In the genomic region with DNA sequence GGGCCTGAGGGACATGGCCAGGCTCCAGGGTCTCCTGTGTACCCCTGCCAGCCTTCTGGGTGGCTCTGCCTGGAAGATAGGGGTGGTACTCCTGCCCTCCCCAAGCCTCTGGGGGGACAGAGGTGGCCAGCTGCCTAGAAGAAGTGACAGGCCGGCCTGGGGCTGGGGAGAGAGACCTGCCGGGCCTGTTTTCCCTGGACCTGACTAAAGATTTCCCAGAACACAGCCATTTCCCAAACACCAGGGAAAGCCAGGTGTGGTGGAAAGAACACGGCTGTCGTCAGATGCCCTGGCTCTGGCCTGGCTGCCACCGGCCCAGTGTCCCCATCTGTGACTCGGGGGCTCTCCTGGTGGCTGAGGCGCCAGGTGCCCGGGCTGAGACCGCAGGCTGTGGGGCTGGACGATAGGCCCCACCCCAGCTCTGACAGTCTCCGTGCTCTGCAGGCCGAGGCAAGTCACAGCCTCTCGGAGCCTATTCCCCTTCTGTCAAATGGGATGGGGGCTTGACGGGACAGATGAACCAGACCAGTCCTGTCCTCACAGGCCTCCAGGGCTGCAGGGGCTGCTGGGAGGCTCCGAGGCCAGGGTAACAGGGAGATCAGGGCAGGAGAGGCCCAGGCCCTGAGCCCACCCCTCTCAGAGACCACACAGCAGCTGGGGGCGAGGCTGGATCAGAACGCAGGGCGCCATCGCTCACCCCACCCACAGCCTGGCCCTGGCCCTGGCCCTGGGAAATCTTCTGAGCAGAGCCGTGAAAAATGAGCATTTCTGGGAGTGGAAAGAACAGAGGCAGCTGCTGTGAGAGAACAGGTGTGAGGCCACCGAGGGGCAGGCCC, we compare ENCODE assay signal across 1 cellular context.
TF ChIP-seq lines count a peak whose summit lies in the region.

No MANE protein-coding gene starts in this region.

TF ChIP-seq in GM23338, 12 proteins besides CTCF, POLR2A, EP300 and RAD21 (continued from another document):
- TF ChIP-seq, protein P1, sequence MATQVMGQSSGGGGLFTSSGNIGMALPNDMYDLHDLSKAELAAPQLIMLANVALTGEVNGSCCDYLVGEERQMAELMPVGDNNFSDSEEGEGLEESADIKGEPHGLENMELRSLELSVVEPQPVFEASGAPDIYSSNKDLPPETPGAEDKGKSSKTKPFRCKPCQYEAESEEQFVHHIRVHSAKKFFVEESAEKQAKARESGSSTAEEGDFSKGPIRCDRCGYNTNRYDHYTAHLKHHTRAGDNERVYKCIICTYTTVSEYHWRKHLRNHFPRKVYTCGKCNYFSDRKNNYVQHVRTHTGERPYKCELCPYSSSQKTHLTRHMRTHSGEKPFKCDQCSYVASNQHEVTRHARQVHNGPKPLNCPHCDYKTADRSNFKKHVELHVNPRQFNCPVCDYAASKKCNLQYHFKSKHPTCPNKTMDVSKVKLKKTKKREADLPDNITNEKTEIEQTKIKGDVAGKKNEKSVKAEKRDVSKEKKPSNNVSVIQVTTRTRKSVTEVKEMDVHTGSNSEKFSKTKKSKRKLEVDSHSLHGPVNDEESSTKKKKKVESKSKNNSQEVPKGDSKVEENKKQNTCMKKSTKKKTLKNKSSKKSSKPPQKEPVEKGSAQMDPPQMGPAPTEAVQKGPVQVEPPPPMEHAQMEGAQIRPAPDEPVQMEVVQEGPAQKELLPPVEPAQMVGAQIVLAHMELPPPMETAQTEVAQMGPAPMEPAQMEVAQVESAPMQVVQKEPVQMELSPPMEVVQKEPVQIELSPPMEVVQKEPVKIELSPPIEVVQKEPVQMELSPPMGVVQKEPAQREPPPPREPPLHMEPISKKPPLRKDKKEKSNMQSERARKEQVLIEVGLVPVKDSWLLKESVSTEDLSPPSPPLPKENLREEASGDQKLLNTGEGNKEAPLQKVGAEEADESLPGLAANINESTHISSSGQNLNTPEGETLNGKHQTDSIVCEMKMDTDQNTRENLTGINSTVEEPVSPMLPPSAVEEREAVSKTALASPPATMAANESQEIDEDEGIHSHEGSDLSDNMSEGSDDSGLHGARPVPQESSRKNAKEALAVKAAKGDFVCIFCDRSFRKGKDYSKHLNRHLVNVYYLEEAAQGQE (IDR thresholded peaks at IDR 0.05; ENCODE audit: unreplicated experiment): no peak
- TF ChIP-seq ZNF331 (CRISPR knock-in tag; IDR thresholded peaks at IDR 0.05; ENCODE audit: low read depth): no peak
- TF ChIP-seq, protein P2, sequence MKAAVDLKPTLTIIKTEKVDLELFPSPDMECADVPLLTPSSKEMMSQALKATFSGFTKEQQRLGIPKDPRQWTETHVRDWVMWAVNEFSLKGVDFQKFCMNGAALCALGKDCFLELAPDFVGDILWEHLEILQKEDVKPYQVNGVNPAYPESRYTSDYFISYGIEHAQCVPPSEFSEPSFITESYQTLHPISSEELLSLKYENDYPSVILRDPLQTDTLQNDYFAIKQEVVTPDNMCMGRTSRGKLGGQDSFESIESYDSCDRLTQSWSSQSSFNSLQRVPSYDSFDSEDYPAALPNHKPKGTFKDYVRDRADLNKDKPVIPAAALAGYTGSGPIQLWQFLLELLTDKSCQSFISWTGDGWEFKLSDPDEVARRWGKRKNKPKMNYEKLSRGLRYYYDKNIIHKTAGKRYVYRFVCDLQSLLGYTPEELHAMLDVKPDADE (IDR thresholded peaks at IDR 0.05): no peak
- TF ChIP-seq POLR2AphosphoS5 (IDR thresholded peaks at IDR 0.05; ENCODE audit: low read depth): no peak
- no peak for TF ChIP-seq EZH2phosphoT487 (IDR thresholded peaks at IDR 0.05; ENCODE audit: unreplicated experiment)
- TF ChIP-seq JUNB (IDR thresholded peaks at IDR 0.05; ENCODE audit: unreplicated experiment): no peak
- TF ChIP-seq, protein P3, sequence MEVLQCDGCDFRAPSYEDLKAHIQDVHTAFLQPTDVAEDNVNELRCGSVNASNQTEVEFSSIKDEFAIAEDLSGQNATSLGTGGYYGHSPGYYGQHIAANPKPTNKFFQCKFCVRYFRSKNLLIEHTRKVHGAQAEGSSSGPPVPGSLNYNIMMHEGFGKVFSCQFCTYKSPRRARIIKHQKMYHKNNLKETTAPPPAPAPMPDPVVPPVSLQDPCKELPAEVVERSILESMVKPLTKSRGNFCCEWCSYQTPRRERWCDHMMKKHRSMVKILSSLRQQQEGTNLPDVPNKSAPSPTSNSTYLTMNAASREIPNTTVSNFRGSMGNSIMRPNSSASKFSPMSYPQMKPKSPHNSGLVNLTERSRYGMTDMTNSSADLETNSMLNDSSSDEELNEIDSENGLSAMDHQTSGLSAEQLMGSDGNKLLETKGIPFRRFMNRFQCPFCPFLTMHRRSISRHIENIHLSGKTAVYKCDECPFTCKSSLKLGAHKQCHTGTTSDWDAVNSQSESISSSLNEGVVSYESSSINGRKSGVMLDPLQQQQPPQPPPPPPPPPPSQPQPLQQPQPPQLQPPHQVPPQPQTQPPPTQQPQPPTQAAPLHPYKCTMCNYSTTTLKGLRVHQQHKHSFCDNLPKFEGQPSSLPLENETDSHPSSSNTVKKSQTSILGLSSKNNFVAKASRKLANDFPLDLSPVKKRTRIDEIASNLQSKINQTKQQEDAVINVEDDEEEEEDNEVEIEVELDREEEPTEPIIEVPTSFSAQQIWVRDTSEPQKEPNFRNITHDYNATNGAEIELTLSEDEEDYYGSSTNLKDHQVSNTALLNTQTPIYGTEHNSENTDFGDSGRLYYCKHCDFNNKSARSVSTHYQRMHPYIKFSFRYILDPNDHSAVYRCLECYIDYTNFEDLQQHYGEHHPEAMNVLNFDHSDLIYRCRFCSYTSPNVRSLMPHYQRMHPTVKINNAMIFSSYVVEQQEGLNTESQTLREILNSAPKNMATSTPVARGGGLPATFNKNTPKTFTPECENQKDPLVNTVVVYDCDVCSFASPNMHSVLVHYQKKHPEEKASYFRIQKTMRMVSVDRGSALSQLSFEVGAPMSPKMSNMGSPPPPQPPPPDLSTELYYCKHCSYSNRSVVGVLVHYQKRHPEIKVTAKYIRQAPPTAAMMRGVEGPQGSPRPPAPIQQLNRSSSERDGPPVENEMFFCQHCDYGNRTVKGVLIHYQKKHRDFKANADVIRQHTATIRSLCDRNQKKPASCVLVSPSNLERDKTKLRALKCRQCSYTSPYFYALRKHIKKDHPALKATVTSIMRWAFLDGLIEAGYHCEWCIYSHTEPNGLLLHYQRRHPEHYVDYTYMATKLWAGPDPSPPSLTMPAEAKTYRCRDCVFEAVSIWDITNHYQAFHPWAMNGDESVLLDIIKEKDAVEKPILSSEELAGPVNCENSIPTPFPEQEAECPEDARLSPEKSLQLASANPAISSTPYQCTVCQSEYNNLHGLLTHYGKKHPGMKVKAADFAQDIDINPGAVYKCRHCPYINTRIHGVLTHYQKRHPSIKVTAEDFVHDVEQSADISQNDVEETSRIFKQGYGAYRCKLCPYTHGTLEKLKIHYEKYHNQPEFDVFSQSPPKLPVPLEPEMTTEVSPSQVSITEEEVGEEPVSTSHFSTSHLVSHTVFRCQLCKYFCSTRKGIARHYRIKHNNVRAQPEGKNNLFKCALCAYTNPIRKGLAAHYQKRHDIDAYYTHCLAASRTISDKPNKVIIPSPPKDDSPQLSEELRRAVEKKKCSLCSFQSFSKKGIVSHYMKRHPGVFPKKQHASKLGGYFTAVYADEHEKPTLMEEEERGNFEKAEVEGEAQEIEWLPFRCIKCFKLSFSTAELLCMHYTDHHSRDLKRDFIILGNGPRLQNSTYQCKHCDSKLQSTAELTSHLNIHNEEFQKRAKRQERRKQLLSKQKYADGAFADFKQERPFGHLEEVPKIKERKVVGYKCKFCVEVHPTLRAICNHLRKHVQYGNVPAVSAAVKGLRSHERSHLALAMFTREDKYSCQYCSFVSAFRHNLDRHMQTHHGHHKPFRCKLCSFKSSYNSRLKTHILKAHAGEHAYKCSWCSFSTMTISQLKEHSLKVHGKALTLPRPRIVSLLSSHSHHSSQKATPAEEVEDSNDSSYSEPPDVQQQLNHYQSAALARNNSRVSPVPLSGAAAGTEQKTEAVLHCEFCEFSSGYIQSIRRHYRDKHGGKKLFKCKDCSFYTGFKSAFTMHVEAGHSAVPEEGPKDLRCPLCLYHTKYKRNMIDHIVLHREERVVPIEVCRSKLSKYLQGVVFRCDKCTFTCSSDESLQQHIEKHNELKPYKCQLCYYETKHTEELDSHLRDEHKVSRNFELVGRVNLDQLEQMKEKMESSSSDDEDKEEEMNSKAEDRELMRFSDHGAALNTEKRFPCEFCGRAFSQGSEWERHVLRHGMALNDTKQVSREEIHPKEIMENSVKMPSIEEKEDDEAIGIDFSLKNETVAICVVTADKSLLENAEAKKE (CRISPR knock-in tag; IDR thresholded peaks at IDR 0.05): no peak
- no peak for TF ChIP-seq ZNF114 (CRISPR knock-in tag; IDR thresholded peaks at IDR 0.05)
TF ChIP-seq in GM23338: peak in this region for 0.
